In genomic region chr9:37486256-37486615, GRCh38 we compare ENCODE assay signal across 8 cellular contexts. TPM values are rescaled to one million over a fixed set of nuclear protein-coding genes. Genes with fewer than 3 reads are reported as not detected.
DNase-seq lines count a peak whose midpoint lies in the region; ATAC-seq lines count a peak whose summit lies in the region.

No MANE protein-coding gene starts in this region.

- peaks cover 13% of the 10 kb centered on the region for H3K36me3 ChIP-seq in iPS-18a (ENCODE audit: control insufficient read depth, low read depth, low read length)

- peak; percentile 56 for DNase-seq in DMS 273 (lab: John Stamatoyannopoulos, UW; ENCODE audit: unreplicated experiment)
- DNase-seq in DMS 273 treated with DMSO at 0.1 percent for 48 hours (lab: John Stamatoyannopoulos, UW) = no peak
- no peak for DNase-seq in OCI-M2 (lab: John Stamatoyannopoulos, UW; ENCODE audit: unreplicated experiment)
- no peak for DNase-seq in NCI-H2227 treated with DMSO at 0.1 percent for 48 hours (lab: John Stamatoyannopoulos, UW)

- peaks cover 27% of the 10 kb centered on the region for H3K4me1 Mint-ChIP-seq in activated T-helper 17 cell treated with anti-CD3 and anti-CD28 coated beads, Interleukin-2, amount 50 U/mL, for 72 hours
- H3K4me1 Mint-ChIP-seq in stimulated activated memory B cell treated with anti-CD40 and anti-IgM and Interleukin-4, amounts not matched to agents 10 μg/mL and 1 μg/mL and 100 μg/mL, for 72 hours = peaks cover 49% of the 10 kb centered on the region

- no peaks in the 10 kb centered on the region for H3K9me3 ChIP-seq in iPS-18a (ENCODE audit: control insufficient read depth, low read depth, low read length)

- H3K4me3 ChIP-seq in iPS-18a (ENCODE audit: low read length) = peak overlapping the region; percentile 95

- peaks cover 7% of the 10 kb centered on the region for H3K4me1 ChIP-seq in iPS-18a (ENCODE audit: control insufficient read depth, low read depth, low read length)

- peaks cover 54% of the 10 kb centered on the region for H3K36me3 Mint-ChIP-seq in activated T-helper 17 cell treated with anti-CD3 and anti-CD28 coated beads, Interleukin-2, amount 50 U/mL, for 72 hours (ENCODE audit: low read depth)
- H3K36me3 Mint-ChIP-seq in stimulated activated memory B cell treated with anti-CD40 and anti-IgM and Interleukin-4, amounts not matched to agents 10 μg/mL and 1 μg/mL and 100 μg/mL, for 72 hours = peaks cover 16% of the 10 kb centered on the region

- H3K9ac ChIP-seq in iPS-18a (ENCODE audit: low read length) = peak overlapping the region; percentile 67

- H3K27ac ChIP-seq in iPS-18a (ENCODE audit: low read length) = no peak overlapping the region

- no peaks in the 10 kb centered on the region for H3K27me3 ChIP-seq in iPS-18a (ENCODE audit: control insufficient read depth, insufficient read depth, low read length)

- H3K27me3 Mint-ChIP-seq in activated T-helper 17 cell treated with anti-CD3 and anti-CD28 coated beads, Interleukin-2, amount 50 U/mL, for 72 hours = peaks cover 6% of the 10 kb centered on the region
- peaks cover 9% of the 10 kb centered on the region for H3K27me3 Mint-ChIP-seq in stimulated activated memory B cell treated with anti-CD40 and anti-IgM and Interleukin-4, amounts not matched to agents 10 μg/mL and 1 μg/mL and 100 μg/mL, for 72 hours

- peak overlapping the region; percentile 92 for H3K27ac Mint-ChIP-seq in activated T-helper 17 cell treated with anti-CD3 and anti-CD28 coated beads, Interleukin-2, amount 50 U/mL, for 72 hours
- peak overlapping the region; percentile 92 for H3K27ac Mint-ChIP-seq in stimulated activated memory B cell treated with anti-CD40 and anti-IgM and Interleukin-4, amounts not matched to agents 10 μg/mL and 1 μg/mL and 100 μg/mL, for 72 hours

- ATAC-seq in activated T-helper 17 cell treated with anti-CD3 and anti-CD28 coated beads, Interleukin-2, amount 50 U/mL, for 72 hours (replicated peaks) = no peak
- ATAC-seq in stimulated activated memory B cell treated with anti-CD40 and anti-IgM and Interleukin-4, amounts not matched to agents 10 μg/mL and 1 μg/mL and 100 μg/mL, for 72 hours = no peak
- ATAC-seq in HG03342 (IDR thresholded peaks at IDR 0.05; ENCODE audit: unreplicated experiment) = no peak

- H3K9me3 Mint-ChIP-seq in activated T-helper 17 cell treated with anti-CD3 and anti-CD28 coated beads, Interleukin-2, amount 50 U/mL, for 72 hours = no peaks in the 10 kb centered on the region
- no peaks in the 10 kb centered on the region for H3K9me3 Mint-ChIP-seq in stimulated activated memory B cell treated with anti-CD40 and anti-IgM and Interleukin-4, amounts not matched to agents 10 μg/mL and 1 μg/mL and 100 μg/mL, for 72 hours

- H3K4me3 Mint-ChIP-seq in activated T-helper 17 cell treated with anti-CD3 and anti-CD28 coated beads, Interleukin-2, amount 50 U/mL, for 72 hours = peak overlapping the region; percentile 94
- H3K4me3 Mint-ChIP-seq in stimulated activated memory B cell treated with anti-CD40 and anti-IgM and Interleukin-4, amounts not matched to agents 10 μg/mL and 1 μg/mL and 100 μg/mL, for 72 hours = peak overlapping the region; percentile 98

RNA-seq across cellular contexts. Expression of gene POLR1E, which starts 0.5 kb away (rescaled TPM):
- 10 to 100 TPM; 57.3 to 65.1 TPM for total RNA-seq in activated T-helper 17 cell treated with anti-CD3 and anti-CD28 coated beads, Interleukin-2, amount 50 U/mL, for 72 hours

RNA-seq across cellular contexts. Expression of gene ZBTB5, which starts 21.0 kb away (rescaled TPM):
- 10 to 100 TPM in 1 of 2 donors, 1 to 10 TPM in 1; 7.7 to 13.8 TPM for total RNA-seq in activated T-helper 17 cell treated with anti-CD3 and anti-CD28 coated beads, Interleukin-2, amount 50 U/mL, for 72 hours
